Comparison of ENCODE assay signal across 10 cellular contexts in genomic region chrX:47481160-47481559, GRCh38. TPM values are rescaled to one million over a fixed set of nuclear protein-coding genes. Genes with fewer than 3 reads are reported as not detected.
DNase-seq lines count a peak whose midpoint lies in the region; ATAC-seq and TF ChIP-seq lines count a peak whose summit lies in the region.
"Had no signal": no experiment of that assay in that cellular context is flagged by ENCODE, and none has a peak within 500 bp of the region (broad histone marks: within the 10 kb centered on the region; RNA-seq: fewer than 3 reads in every experiment).

No MANE protein-coding gene starts in this region.

- no peak for ATAC-seq in activated naive CD8-positive, alpha-beta T cell treated with anti-CD3 and anti-CD28 coated beads, Interleukin-2, amount 50 U/mL, for 24 hours
- no peak for ATAC-seq in psoas muscle

- peaks cover 35% of the 10 kb centered on the region for H3K4me1 Mint-ChIP-seq in activated naive CD4-positive, alpha-beta T cell treated with anti-CD3 and anti-CD28 coated beads for 36 hours (ENCODE audit: low read depth)
- peaks cover 41% of the 10 kb centered on the region for H3K4me1 Mint-ChIP-seq in activated naive CD8-positive, alpha-beta T cell treated with anti-CD3 and anti-CD28 coated beads, Interleukin-2, amount 50 U/mL, for 24 hours

- H3F3A ChIP-seq in Loucy (ENCODE audit: low read depth), result no peaks in the 10 kb centered on the region

- no peak overlapping the region for H3K9ac ChIP-seq in Loucy (ENCODE audit: low read depth, low read length, poor library complexity, severe bottlenecking)

- peak overlapping the region; percentile 94 for H3K4me3 Mint-ChIP-seq in activated naive CD4-positive, alpha-beta T cell treated with anti-CD3 and anti-CD28 coated beads for 36 hours
- peak overlapping the region; percentile 95 for H3K4me3 Mint-ChIP-seq in activated naive CD8-positive, alpha-beta T cell treated with anti-CD3 and anti-CD28 coated beads, Interleukin-2, amount 50 U/mL, for 24 hours

- TF ChIP-seq CTCF in Loucy (conservative IDR thresholded peaks at IDR 0.05; ENCODE audit: low read length) (no peak), psoas muscle (IDR thresholded peaks at IDR 0.05) (no peak)

- H3K27ac Mint-ChIP-seq in activated naive CD4-positive, alpha-beta T cell treated with anti-CD3 and anti-CD28 coated beads for 36 hours, result no peak overlapping the region
- H3K27ac Mint-ChIP-seq in activated naive CD8-positive, alpha-beta T cell treated with anti-CD3 and anti-CD28 coated beads, Interleukin-2, amount 50 U/mL, for 24 hours, result no peak overlapping the region

- H3K79me2 ChIP-seq in Loucy (ENCODE audit: insufficient read depth, low read length), result peaks cover 44% of the 10 kb centered on the region

- peak overlapping the region; percentile 97 for H3K4me2 ChIP-seq in Loucy (ENCODE audit: low read depth, low read length, poor library complexity, severe bottlenecking)

- WGBS in psoas muscle, 3 donors, result 69 to 92% (median 75%) methylated on average over 2 of the region's 2 CpGs

- H4K20me1 ChIP-seq in Loucy (ENCODE audit: insufficient read depth, low read length, poor library complexity, severe bottlenecking), result no peaks in the 10 kb centered on the region

- intact Hi-C loops in activated naive CD4-positive, alpha-beta T cell treated with anti-CD3 and anti-CD28 coated beads for 36 hours (cut with micrococcal nuclease), result loop anchor here (5.0 kb wide), 4 partner anchors 99 to 356 kb away; partner anchors contain the start of genes NDUFB11 and ZNF81
- intact Hi-C loops in psoas muscle (cut with DNase I), result no loop called here

- no peak for DNase-seq in activated naive CD4-positive, alpha-beta T cell treated with anti-CD3 and anti-CD28 coated beads for 36 hours
- no peak for DNase-seq in activated naive CD4-positive, alpha-beta T cell treated with Interleukin-2 at 50 U/mL for 16 hours
- no peak for DNase-seq in activated naive CD8-positive, alpha-beta T cell treated with anti-CD3 and anti-CD28 coated beads, Interleukin-2, amount 50 U/mL, for 24 hours
- no peak for DNase-seq in psoas muscle
- DNase-seq in effector CD4-positive, alpha-beta T cell, result no peak
- no peak for DNase-seq in NCI-H187 (lab: John Stamatoyannopoulos, UW)
- DNase-seq in hypothalamus (lab: John Stamatoyannopoulos, UW), result no peak
- DNase-seq: AML-193, uterus had no signal

- no peaks in the 10 kb centered on the region for H3K9me2 ChIP-seq in Loucy (replicated peaks; ENCODE audit: low read depth, low read length)

- H3K27me3 ChIP-seq in Loucy (ENCODE audit: insufficient read depth, low read length, poor library complexity, severe bottlenecking) (no peaks in the 10 kb centered on the region), psoas muscle (ENCODE audit: insufficient read depth in 3 of 3, low read length in 2 of 3) (no peaks in the 10 kb centered on the region)
- H3K27me3 ChIP-seq: uterus had no signal

- H3K4me1 ChIP-seq in Loucy (ENCODE audit: insufficient read depth, low read length, poor library complexity, severe bottlenecking) (peaks cover 12% of the 10 kb centered on the region), psoas muscle (peaks cover 5% of the 10 kb centered on the region)
- H3K4me1 ChIP-seq: uterus had no signal

- no peaks in the 10 kb centered on the region for H3K36me3 ChIP-seq in Loucy (ENCODE audit: insufficient read depth, low read length)
- no peaks in the 10 kb centered on the region for H3K36me3 ChIP-seq in psoas muscle (ENCODE audit: insufficient read depth in 1 of 2, low read depth in 1 of 2)
- H3K36me3 ChIP-seq: uterus had no signal

- H3K9me3 Mint-ChIP-seq in activated naive CD4-positive, alpha-beta T cell treated with anti-CD3 and anti-CD28 coated beads for 36 hours, result no peaks in the 10 kb centered on the region
- no peaks in the 10 kb centered on the region for H3K9me3 Mint-ChIP-seq in activated naive CD8-positive, alpha-beta T cell treated with anti-CD3 and anti-CD28 coated beads, Interleukin-2, amount 50 U/mL, for 24 hours

- no peak overlapping the region for H2AFZ ChIP-seq in Loucy (ENCODE audit: low read length)

- CTCF ChIA-PET in activated naive CD4-positive, alpha-beta T cell treated with anti-CD3 and anti-CD28 coated beads for 36 hours (lab: Charles Lee), result interaction anchor here (0.7 kb wide), 1 partner anchor 95 kb away, joined by 3 read pairs; no protein-coding TSS in a partner anchor

- no peaks in the 10 kb centered on the region for H3K27me3 Mint-ChIP-seq in activated naive CD4-positive, alpha-beta T cell treated with anti-CD3 and anti-CD28 coated beads for 36 hours (ENCODE audit: low read depth)
- no peaks in the 10 kb centered on the region for H3K27me3 Mint-ChIP-seq in activated naive CD8-positive, alpha-beta T cell treated with anti-CD3 and anti-CD28 coated beads, Interleukin-2, amount 50 U/mL, for 24 hours

- H3K27ac ChIP-seq in psoas muscle, result peak overlapping the region; percentile 21

- H3K4me3 ChIP-seq in Loucy (ENCODE audit: low read length, poor library complexity, severe bottlenecking) (peak overlapping the region; percentile 25), psoas muscle (no peak overlapping the region)

- no peaks in the 10 kb centered on the region for H3K9me3 ChIP-seq in Loucy (ENCODE audit: insufficient read depth, low read depth, low read length)
- no peaks in the 10 kb centered on the region for H3K9me3 ChIP-seq in psoas muscle
- H3K9me3 ChIP-seq: uterus had no signal

- peaks cover 2% of the 10 kb centered on the region for H3K36me3 Mint-ChIP-seq in activated naive CD4-positive, alpha-beta T cell treated with anti-CD3 and anti-CD28 coated beads for 36 hours (ENCODE audit: low read depth)
- peaks cover 5% of the 10 kb centered on the region for H3K36me3 Mint-ChIP-seq in activated naive CD8-positive, alpha-beta T cell treated with anti-CD3 and anti-CD28 coated beads, Interleukin-2, amount 50 U/mL, for 24 hours (ENCODE audit: low read depth)

RNA-seq across cellular contexts. Expression of gene ZNF41, which starts 1.9 kb away (rescaled TPM):
- 1 to 10 TPM; 4.6 to 6.4 TPM for total RNA-seq in activated naive CD4-positive, alpha-beta T cell treated with anti-CD3 and anti-CD28 coated beads for 36 hours
- total RNA-seq in psoas muscle, result 10 to 100 TPM in 3 of 4 donors, 1 to 10 TPM in 1; 9.5 to 17.7 (median 13.4) TPM
- 10 to 100 TPM in 1 of 3 donors, 1 to 10 TPM in 2; 5.3 to 10.9 (median 8.5) TPM for polyA plus RNA-seq in psoas muscle
